In the genomic region with DNA sequence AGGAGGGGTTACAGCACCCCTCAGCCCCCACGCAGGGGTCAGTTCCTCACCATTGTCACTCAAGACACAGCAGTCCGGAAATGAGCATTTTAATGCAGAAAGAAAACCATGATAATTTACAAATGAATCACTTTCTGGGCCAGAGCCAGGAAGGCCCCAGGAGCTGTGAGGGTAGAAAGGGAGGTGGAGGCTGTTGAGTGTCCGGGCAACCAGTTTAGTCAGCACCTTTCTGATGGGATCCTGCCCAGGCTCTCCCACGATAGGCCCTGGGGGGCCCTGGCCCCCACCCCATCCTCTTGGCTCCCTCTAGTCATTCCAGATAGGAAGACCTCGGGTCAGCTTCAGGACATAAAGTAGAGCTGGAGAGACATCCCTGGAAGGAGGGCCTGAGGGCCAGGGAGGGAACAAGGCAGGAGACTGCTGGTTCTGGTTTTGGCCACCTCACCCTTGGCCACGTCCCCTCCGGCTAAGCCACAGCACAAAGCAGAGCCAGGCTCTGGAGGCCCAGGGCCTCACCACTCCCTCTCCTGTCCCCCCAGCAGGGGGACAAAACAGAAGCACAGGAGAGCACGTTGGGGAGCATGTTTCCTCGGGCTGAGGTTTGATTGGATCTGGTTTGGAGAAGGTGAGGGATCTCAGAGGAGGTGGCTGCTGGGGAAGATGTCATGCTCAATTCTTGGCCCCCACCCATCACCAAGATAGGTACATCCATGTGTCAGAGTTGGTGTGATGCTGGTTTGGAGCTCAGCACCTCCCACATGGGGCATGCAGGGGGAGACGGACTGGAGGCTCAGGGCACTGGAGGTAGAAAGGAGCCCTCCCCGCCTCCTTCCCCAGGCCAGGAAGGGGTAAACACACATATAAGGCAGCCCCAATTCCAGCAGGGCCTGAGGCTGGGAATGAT, we compare ENCODE assay signal across 9 cellular contexts. TPM values are rescaled to one million over a fixed set of nuclear protein-coding genes. Genes with fewer than 3 reads are reported as not detected.
DNase-seq lines count a peak whose midpoint lies in the region; ATAC-seq, FAIRE-seq and TF ChIP-seq lines count a peak whose summit lies in the region.
"Had no signal": no experiment of that assay in that cellular context is flagged by ENCODE, and none has a peak within 500 bp of the region (broad histone marks: within the 10 kb centered on the region; RNA-seq: fewer than 3 reads in every experiment).

No MANE protein-coding gene starts in this region.

- ATAC-seq in GM19023 (IDR thresholded peaks at IDR 0.05; ENCODE audit: unreplicated experiment): no peak

- no peaks in the 10 kb centered on the region for H3K27me3 Mint-ChIP-seq in mesothelial cell of epicardium (ENCODE audit: low read depth)

- H3K9me3 Mint-ChIP-seq in mesothelial cell of epicardium: no peaks in the 10 kb centered on the region

- peak overlapping the region; percentile 86 for H3K27ac Mint-ChIP-seq in mesothelial cell of epicardium

- H3K36me3 ChIP-seq in bronchial epithelial cell (ENCODE audit: control insufficient read depth, insufficient read depth, low read length): peaks cover 5% of the 10 kb centered on the region
- H3K36me3 ChIP-seq: SJCRH30 had no signal

- TF ChIP-seq RAD21 in Ishikawa (IDR thresholded peaks at IDR 0.05; ENCODE audit: low read depth): no peak

- H3K4me1 Mint-ChIP-seq in mesothelial cell of epicardium: peaks cover 40% of the 10 kb centered on the region

- DNase-seq in AG08395 (ENCODE audit: low spot score) (peak; percentile 90), bronchial epithelial cell (ENCODE audit: low read depth) (peak; percentile 83), mesothelial cell of epicardium (ENCODE audit: low spot score in 2 of 2, unreplicated experiment in 2 of 2) (no peak), NCI-H2196 (lab: John Stamatoyannopoulos, UW; ENCODE audit: unreplicated experiment) (no peak), frontal cortex (ENCODE audit: low spot score in 2 of 2) (no peak)
- DNase-seq in activated T-cell treated with anti-CD3 and anti-CD28 coated beads, Interleukin-2, amount 50 U/mL, for 48 hours: no peak

- no peak for FAIRE-seq in bronchial epithelial cell (lab: Jason Lieb, UNC)
- no peak for FAIRE-seq in frontal cortex (lab: Jason Lieb, UNC)

- no peak for TF ChIP-seq EP300 in Ishikawa (IDR thresholded peaks at IDR 0.05; ENCODE audit: borderline replicate concordance)

- no peaks in the 10 kb centered on the region for H3K27me3 ChIP-seq in bronchial epithelial cell (ENCODE audit: control insufficient read depth, insufficient read depth, low read length)
- H3K27me3 ChIP-seq: SJCRH30 had no signal

- TF ChIP-seq CTCF in bronchial epithelial cell (IDR thresholded peaks at IDR 0.05; ENCODE audit: insufficient read depth, low read length, severe bottlenecking) (no peak), mesothelial cell of epicardium (IDR thresholded peaks at IDR 0.05; ENCODE audit: unreplicated experiment) (no peak)

- H3K4me3 Mint-ChIP-seq in mesothelial cell of epicardium: no peak overlapping the region

- no peak overlapping the region for H3K4me3 ChIP-seq in bronchial epithelial cell (ENCODE audit: low read depth, low read length)
- H3K4me3 ChIP-seq: SJCRH30 had no signal

- H3K36me3 Mint-ChIP-seq in mesothelial cell of epicardium: peaks cover 12% of the 10 kb centered on the region

TF ChIP-seq in Ishikawa, 13 proteins besides CTCF, POLR2A, EP300 and RAD21:
- no peak for TF ChIP-seq TAF1 (IDR thresholded peaks at IDR 0.05; ENCODE audit: low read depth)
- TF ChIP-seq CREB1 (IDR thresholded peaks at IDR 0.05; ENCODE audit: low read depth): no peak
- TF ChIP-seq YY1 (IDR thresholded peaks at IDR 0.05; ENCODE audit: low read depth): no peak
- no peak for TF ChIP-seq CEBPB (IDR thresholded peaks at IDR 0.05)
- peak; percentile 63 for TF ChIP-seq NFIC (IDR thresholded peaks at IDR 0.05)
- TF ChIP-seq FOXM1 (IDR thresholded peaks at IDR 0.05; ENCODE audit: borderline replicate concordance, low read depth): no peak
- TF ChIP-seq, protein P1, sequence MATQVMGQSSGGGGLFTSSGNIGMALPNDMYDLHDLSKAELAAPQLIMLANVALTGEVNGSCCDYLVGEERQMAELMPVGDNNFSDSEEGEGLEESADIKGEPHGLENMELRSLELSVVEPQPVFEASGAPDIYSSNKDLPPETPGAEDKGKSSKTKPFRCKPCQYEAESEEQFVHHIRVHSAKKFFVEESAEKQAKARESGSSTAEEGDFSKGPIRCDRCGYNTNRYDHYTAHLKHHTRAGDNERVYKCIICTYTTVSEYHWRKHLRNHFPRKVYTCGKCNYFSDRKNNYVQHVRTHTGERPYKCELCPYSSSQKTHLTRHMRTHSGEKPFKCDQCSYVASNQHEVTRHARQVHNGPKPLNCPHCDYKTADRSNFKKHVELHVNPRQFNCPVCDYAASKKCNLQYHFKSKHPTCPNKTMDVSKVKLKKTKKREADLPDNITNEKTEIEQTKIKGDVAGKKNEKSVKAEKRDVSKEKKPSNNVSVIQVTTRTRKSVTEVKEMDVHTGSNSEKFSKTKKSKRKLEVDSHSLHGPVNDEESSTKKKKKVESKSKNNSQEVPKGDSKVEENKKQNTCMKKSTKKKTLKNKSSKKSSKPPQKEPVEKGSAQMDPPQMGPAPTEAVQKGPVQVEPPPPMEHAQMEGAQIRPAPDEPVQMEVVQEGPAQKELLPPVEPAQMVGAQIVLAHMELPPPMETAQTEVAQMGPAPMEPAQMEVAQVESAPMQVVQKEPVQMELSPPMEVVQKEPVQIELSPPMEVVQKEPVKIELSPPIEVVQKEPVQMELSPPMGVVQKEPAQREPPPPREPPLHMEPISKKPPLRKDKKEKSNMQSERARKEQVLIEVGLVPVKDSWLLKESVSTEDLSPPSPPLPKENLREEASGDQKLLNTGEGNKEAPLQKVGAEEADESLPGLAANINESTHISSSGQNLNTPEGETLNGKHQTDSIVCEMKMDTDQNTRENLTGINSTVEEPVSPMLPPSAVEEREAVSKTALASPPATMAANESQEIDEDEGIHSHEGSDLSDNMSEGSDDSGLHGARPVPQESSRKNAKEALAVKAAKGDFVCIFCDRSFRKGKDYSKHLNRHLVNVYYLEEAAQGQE (IDR thresholded peaks at IDR 0.05; ENCODE audit: low read depth): no peak

RNA-seq across cellular contexts. Expression of a gene that starts 20.6 kb away (rescaled TPM):
- total RNA-seq in bronchial epithelial cell (58.7 and 70.4 TPM in 2 replicates), mesothelial cell of epicardium (18.5 to 19.2 TPM (median 18.9 TPM) in 3 replicates), frontal cortex (31.0 TPM)

RNA-seq across cellular contexts. Expression of a gene that starts 34.9 kb away (rescaled TPM):
- total RNA-seq in bronchial epithelial cell (0.26 TPM in 2 replicates), mesothelial cell of epicardium (0.29 to 0.41 TPM in 2 of 3 replicates, not detected in the other), frontal cortex (not detected)
- total RNA-seq: SJCRH30 had no signal

RNA-seq across cellular contexts. Expression of a gene that starts 58.3 kb away (rescaled TPM):
- total RNA-seq in bronchial epithelial cell (3.2 and 8.8 TPM in 2 replicates), mesothelial cell of epicardium (58.0 to 61.7 TPM (median 61.7 TPM) in 3 replicates), frontal cortex (1.6 TPM)

Comparison
In these comparisons a context has a peak if more than half of its experiments do, and no peak if none do; other contexts are left out.
1. DNase-seq: peak in AG08395 (single experiment) and bronchial epithelial cell (single experiment); none in mesothelial cell of epicardium (0 of 2), activated T-cell treated with anti-CD3 and anti-CD28 coated beads, Interleukin-2, amount 50 U/mL, for 48 hours (0 of 2), NCI-H2196 (single experiment) and frontal cortex (0 of 2).